In the genomic region with DNA sequence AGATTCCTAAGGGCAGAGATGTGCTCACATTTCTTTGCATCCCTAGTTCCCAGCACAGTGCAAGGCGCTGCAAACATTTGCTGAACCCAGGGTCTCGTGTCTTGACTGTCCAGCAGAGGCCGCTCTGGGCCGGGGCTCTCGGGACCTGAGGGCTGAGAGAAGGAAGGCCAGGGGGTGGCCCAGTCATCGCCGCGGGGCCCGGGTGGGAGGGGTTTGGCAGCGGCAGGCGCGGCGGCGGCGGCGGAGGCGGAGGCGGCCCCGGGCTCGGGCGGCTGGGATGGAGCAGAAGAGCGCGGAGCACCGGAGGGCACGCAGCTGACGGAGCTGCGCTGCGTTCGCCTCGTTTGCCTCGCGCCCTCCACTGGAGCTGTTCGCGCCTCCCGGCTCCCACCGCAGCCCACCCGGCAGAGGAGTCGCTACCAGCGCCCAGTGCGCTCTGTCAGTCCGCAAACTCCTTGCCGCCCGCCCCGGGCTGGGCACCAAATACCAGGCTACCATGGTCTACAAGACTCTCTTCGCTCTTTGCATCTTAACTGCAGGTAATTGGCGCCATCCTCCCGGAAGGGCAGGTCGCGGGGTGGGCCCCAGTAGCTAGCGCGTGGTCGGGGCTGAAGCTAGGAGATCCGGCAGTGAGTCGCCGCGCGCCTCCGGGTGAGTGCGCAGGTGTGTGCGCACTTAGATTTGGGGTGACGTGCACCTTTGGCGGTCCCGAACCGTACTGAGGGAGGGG, we compare ENCODE assay signal across 8 cellular contexts. TPM values are rescaled to one million over a fixed set of nuclear protein-coding genes. Genes with fewer than 3 reads are reported as not detected.
A peak's percentile ranks its signal among the peaks of the same experiment; 100 is the strongest.
DNase-seq lines count a peak whose midpoint lies in the region; ATAC-seq and TF ChIP-seq lines count a peak whose summit lies in the region.

A gene with protein sequence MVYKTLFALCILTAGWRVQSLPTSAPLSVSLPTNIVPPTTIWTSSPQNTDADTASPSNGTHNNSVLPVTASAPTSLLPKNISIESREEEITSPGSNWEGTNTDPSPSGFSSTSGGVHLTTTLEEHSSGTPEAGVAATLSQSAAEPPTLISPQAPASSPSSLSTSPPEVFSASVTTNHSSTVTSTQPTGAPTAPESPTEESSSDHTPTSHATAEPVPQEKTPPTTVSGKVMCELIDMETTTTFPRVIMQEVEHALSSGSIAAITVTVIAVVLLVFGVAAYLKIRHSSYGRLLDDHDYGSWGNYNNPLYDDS (plus strand): TSS at position 285 of the 730 bp plus-strand sequence. CDS start 212 bp downstream, at position 497.

- peak; percentile 79 for TF ChIP-seq CTCF in neural progenitor cell (IDR thresholded peaks at IDR 0.05)

- POLR2A ChIA-PET in CD4-positive, alpha-beta memory T cell (lab: Charles Lee; ENCODE audit: partially characterized antibody) = no interaction called here

- peaks cover 0 to 6% (median 2%) of the 10 kb centered on the region in 8 donors for H3K9me3 Mint-ChIP-seq in CD4-positive, alpha-beta memory T cell
- H3K9me3 Mint-ChIP-seq in activated T-helper 17 cell treated with anti-CD3 and anti-CD28 coated beads, Interleukin-2, amount 50 U/mL, for 72 hours = no peaks in the 10 kb centered on the region
- no peaks in the 10 kb centered on the region for H3K9me3 Mint-ChIP-seq in neural progenitor cell

- peaks cover 41 to 50% of the 10 kb centered on the region in 2 donors for H3K27me3 Mint-ChIP-seq in CD4-positive, alpha-beta memory T cell
- H3K27me3 Mint-ChIP-seq in activated T-helper 17 cell treated with anti-CD3 and anti-CD28 coated beads, Interleukin-2, amount 50 U/mL, for 72 hours = peaks cover 57% of the 10 kb centered on the region
- H3K27me3 Mint-ChIP-seq in neural progenitor cell (ENCODE audit: insufficient read depth, low read depth) = peaks cover 19% of the 10 kb centered on the region

- H3K4me1 Mint-ChIP-seq in CD4-positive, alpha-beta memory T cell = peaks cover 5 to 21% (median 13%) of the 10 kb centered on the region in 4 donors
- no peaks in the 10 kb centered on the region for H3K4me1 Mint-ChIP-seq in activated T-helper 17 cell treated with anti-CD3 and anti-CD28 coated beads, Interleukin-2, amount 50 U/mL, for 72 hours
- H3K4me1 Mint-ChIP-seq in neural progenitor cell = peaks cover 36% of the 10 kb centered on the region

- no peak within 1 kb of the TSS for H3K27ac ChIP-seq in CD4-positive, alpha-beta memory T cell (ENCODE audit: low read depth, low read length)
- no peak within 1 kb of the TSS for H3K27ac ChIP-seq in neural progenitor cell

- CTCF ChIA-PET in CD4-positive, alpha-beta memory T cell (lab: Charles Lee; ENCODE audit: partially characterized antibody) = no interaction called here

- DNase-seq in CD4-positive, alpha-beta memory T cell = peak in 1 of 5 donors; percentile 1
- DNase-seq in NCI-H345 treated with DMSO at 0.1 percent for 48 hours (lab: John Stamatoyannopoulos, UW; ENCODE audit: unreplicated experiment) = peak; percentile 23
- DNase-seq in germinal center (ENCODE audit: low spot score) = peak; percentile 88
- DNase-seq in neural progenitor cell (ENCODE audit: low spot score) = peak; percentile 95
- peak; percentile 96 for DNase-seq in ureter (ENCODE audit: low spot score)

- H3F3A ChIP-seq in neural progenitor cell (ENCODE audit: low read depth) = peaks cover 14% of the 10 kb centered on the region

- H3K27ac Mint-ChIP-seq in CD4-positive, alpha-beta memory T cell = no peak within 1 kb of the TSS
- no peak within 1 kb of the TSS for H3K27ac Mint-ChIP-seq in activated T-helper 17 cell treated with anti-CD3 and anti-CD28 coated beads, Interleukin-2, amount 50 U/mL, for 72 hours
- H3K27ac Mint-ChIP-seq in neural progenitor cell = peak within 1 kb of the TSS; percentile 66

- H3K9ac ChIP-seq in neural progenitor cell = no peak within 1 kb of the TSS

- H3K4me2 ChIP-seq in neural progenitor cell = peak within 1 kb of the TSS; percentile 96

- H3K27me3 ChIP-seq in CD4-positive, alpha-beta memory T cell (ENCODE audit: insufficient read depth, low read length) = no peaks in the 10 kb centered on the region
- peaks cover 57% of the 10 kb centered on the region for H3K27me3 ChIP-seq in neural progenitor cell

- H3K4me1 ChIP-seq in CD4-positive, alpha-beta memory T cell (ENCODE audit: insufficient read depth, low read length) = peaks cover 7% of the 10 kb centered on the region
- peaks cover 10% of the 10 kb centered on the region for H3K4me1 ChIP-seq in neural progenitor cell

- no peaks in the 10 kb centered on the region for H3K36me3 Mint-ChIP-seq in CD4-positive, alpha-beta memory T cell
- H3K36me3 Mint-ChIP-seq in activated T-helper 17 cell treated with anti-CD3 and anti-CD28 coated beads, Interleukin-2, amount 50 U/mL, for 72 hours (ENCODE audit: low read depth) = no peaks in the 10 kb centered on the region
- H3K36me3 Mint-ChIP-seq in neural progenitor cell = peaks cover 7% of the 10 kb centered on the region

- no peaks in the 10 kb centered on the region for H3K36me3 ChIP-seq in CD4-positive, alpha-beta memory T cell (ENCODE audit: insufficient read depth, low read length)
- H3K36me3 ChIP-seq in neural progenitor cell = no peaks in the 10 kb centered on the region

- H3K79me2 ChIP-seq in neural progenitor cell (ENCODE audit: low read depth) = no peaks in the 10 kb centered on the region

- intact Hi-C loops in CD4-positive, alpha-beta memory T cell (cut with micrococcal nuclease) = no loop called here

- peak within 1 kb of the TSS; percentile 97 for H2AFZ ChIP-seq in neural progenitor cell (replicated peaks)

- H3K9me3 ChIP-seq in CD4-positive, alpha-beta memory T cell (ENCODE audit: control insufficient read depth in 1 of 2, low read length in 2 of 2) = no peaks in the 10 kb centered on the region
- H3K9me3 ChIP-seq in neural progenitor cell (ENCODE audit: low read depth) = no peaks in the 10 kb centered on the region

- no peak within 1 kb of the TSS for H3K4me3 ChIP-seq in CD4-positive, alpha-beta memory T cell (ENCODE audit: low read length in 2 of 2)
- H3K4me3 ChIP-seq in neural progenitor cell = peak within 1 kb of the TSS; percentile 68

- H3K4me3 Mint-ChIP-seq in CD4-positive, alpha-beta memory T cell = peak within 1 kb of the TSS in 5 of 8 donors; percentile 33 to 70 (median 55)
- H3K4me3 Mint-ChIP-seq in activated T-helper 17 cell treated with anti-CD3 and anti-CD28 coated beads, Interleukin-2, amount 50 U/mL, for 72 hours = peak within 1 kb of the TSS; percentile 55
- peak within 1 kb of the TSS; percentile 95 for H3K4me3 Mint-ChIP-seq in neural progenitor cell

- H4K20me1 ChIP-seq in neural progenitor cell (ENCODE audit: low read depth) = peaks cover 5% of the 10 kb centered on the region

- ATAC-seq in GM19023 (IDR thresholded peaks at IDR 0.05; ENCODE audit: unreplicated experiment) (peak; percentile 84), HG03135 (IDR thresholded peaks at IDR 0.05; ENCODE audit: unreplicated experiment) (peak; percentile 82)
- peak; percentile 52 for ATAC-seq in activated T-helper 17 cell treated with anti-CD3 and anti-CD28 coated beads, Interleukin-2, amount 50 U/mL, for 72 hours (replicated peaks)

RNA-seq across cellular contexts. Expression of the gene that starts here (rescaled TPM):
- total RNA-seq in CD4-positive, alpha-beta memory T cell = not detected
- under 1 TPM in 1 of 2 donors, not detected in 1; 0.28 TPM for polyA plus RNA-seq in CD4-positive, alpha-beta memory T cell
- under 1 TPM in 1 of 2 donors, not detected in 1; 0.11 TPM for total RNA-seq in activated T-helper 17 cell treated with anti-CD3 and anti-CD28 coated beads, Interleukin-2, amount 50 U/mL, for 72 hours
- total RNA-seq in neural progenitor cell (ENCODE audit: low replicate concordance) = 1.2 and 1.6 TPM in 2 replicates
- total RNA-seq in ureter = 134 TPM

Comparison
In these comparisons a context has a peak if more than half of its experiments do, and no peak if none do; other contexts are left out.
1. RNA of the gene that starts here (total RNA-seq): 134 TPM in ureter (single experiment); 1.2 to 1.6 TPM in neural progenitor cell, 0.11 TPM in activated T-helper 17 cell treated with anti-CD3 and anti-CD28 coated beads, Interleukin-2, amount 50 U/mL, for 72 hours and not detected in CD4-positive, alpha-beta memory T cell; every median in the first group is over 10 times any median in the second.
2. Peak in ATAC-seq in activated T-helper 17 cell treated with anti-CD3 and anti-CD28 coated beads, Interleukin-2, amount 50 U/mL, for 72 hours; RNA of the gene not detected or under 1 TPM.
3. Peak in every context shown above with its lines, with median percentiles within 50 percentile points of each other: H3K4me3 Mint-ChIP-seq and ATAC-seq.